ENCODE assay signal across 7 cellular contexts in genomic region chr15:74056330-74056729, GRCh38. TPM values are rescaled to one million over a fixed set of nuclear protein-coding genes. Genes with fewer than 3 reads are reported as not detected.
"Had no signal": no experiment of that assay in that cellular context is flagged by ENCODE, and none has a peak within 500 bp of the region (broad histone marks: within the 10 kb centered on the region; RNA-seq: fewer than 3 reads in every experiment).

No MANE protein-coding gene starts in this region.

RNA-seq across cellular contexts. Expression of gene GOLGA6A, which starts 26.0 kb away (rescaled TPM):
- total RNA-seq: activated T-helper 2 cell treated with anti-CD3 and anti-CD28 coated beads, Interferon-gamma antibody, Interleukin-2, Interleukin-4, amounts not matched to agents 10 μg/mL and 5 μg/mL and 100 μg/mL, durations not matched to agents 14 hours and 24 hours and 36 hours; adrenal gland; aorta; cardiac septum; dermis blood vessel endothelial cell; foreskin keratinocyte; heart left ventricle had no signal
